1 cellular context compared by ENCODE assay signal in the genomic region with DNA sequence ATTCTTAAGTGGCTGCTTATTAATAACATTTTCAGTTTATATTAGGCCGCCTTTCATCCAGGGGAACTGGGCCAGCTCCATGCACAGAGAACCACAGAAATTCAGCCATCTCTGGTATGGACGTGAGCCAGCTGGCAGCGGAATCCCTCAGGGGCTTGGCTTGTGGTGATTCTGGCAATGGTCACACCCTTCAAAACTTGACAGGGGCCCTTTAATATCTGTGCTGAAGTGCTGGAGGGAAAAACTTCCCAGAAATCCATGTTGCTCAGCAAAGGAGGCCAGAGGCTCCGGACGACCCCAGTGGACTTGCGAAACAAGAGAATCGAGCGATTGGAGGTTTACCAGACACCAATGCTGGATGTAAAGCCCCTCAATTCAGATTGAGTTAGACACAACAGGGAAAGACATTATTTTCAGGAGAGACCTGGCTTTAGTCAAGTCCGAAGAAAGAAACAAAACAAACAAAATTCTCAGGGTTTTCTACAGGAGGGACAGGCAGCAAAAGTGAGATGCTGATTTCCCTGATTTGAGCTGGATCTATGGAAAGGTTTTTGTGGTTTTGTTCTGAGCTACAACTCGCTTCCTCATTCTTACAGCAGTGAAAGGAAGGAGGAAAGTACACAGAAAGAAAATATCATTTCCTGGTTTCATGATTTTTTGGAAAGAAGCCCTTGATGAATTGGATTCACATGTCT.
TF ChIP-seq lines count a peak whose summit lies in the region.

No MANE protein-coding gene starts in this region.

TF ChIP-seq in WTC11, 78 proteins besides CTCF, POLR2A, EP300 and RAD21 (continued from another document):
- TF ChIP-seq, protein P1, sequence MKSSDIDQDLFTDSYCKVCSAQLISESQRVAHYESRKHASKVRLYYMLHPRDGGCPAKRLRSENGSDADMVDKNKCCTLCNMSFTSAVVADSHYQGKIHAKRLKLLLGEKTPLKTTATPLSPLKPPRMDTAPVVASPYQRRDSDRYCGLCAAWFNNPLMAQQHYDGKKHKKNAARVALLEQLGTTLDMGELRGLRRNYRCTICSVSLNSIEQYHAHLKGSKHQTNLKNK (CRISPR knock-in tag; IDR thresholded peaks at IDR 0.05) = no peak
- TF ChIP-seq SMAD3 (CRISPR knock-in tag; IDR thresholded peaks at IDR 0.05; ENCODE audit: borderline replicate concordance) (no peak), TP53 (CRISPR knock-in tag; IDR thresholded peaks at IDR 0.05) (no peak), NFE2L1 (CRISPR knock-in tag; IDR thresholded peaks at IDR 0.05) (no peak), MYBL2 (CRISPR knock-in tag; IDR thresholded peaks at IDR 0.05) (no peak)
- TF ChIP-seq, protein P2, sequence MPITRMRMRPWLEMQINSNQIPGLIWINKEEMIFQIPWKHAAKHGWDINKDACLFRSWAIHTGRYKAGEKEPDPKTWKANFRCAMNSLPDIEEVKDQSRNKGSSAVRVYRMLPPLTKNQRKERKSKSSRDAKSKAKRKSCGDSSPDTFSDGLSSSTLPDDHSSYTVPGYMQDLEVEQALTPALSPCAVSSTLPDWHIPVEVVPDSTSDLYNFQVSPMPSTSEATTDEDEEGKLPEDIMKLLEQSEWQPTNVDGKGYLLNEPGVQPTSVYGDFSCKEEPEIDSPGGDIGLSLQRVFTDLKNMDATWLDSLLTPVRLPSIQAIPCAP (CRISPR knock-in tag; IDR thresholded peaks at IDR 0.05) = no peak
- TF ChIP-seq, protein P3, sequence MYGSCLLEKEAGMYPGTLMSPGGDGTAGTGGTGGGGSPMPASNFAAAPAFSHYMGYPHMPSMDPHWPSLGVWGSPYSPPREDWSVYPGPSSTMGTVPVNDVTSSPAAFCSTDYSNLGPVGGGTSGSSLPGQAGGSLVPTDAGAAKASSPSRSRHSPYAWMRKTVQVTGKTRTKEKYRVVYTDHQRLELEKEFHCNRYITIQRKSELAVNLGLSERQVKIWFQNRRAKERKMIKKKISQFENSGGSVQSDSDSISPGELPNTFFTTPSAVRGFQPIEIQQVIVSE (CRISPR knock-in tag; IDR thresholded peaks at IDR 0.05; ENCODE audit: borderline replicate concordance) = no peak
